23 cellular contexts compared by ENCODE assay signal in the genomic region with DNA sequence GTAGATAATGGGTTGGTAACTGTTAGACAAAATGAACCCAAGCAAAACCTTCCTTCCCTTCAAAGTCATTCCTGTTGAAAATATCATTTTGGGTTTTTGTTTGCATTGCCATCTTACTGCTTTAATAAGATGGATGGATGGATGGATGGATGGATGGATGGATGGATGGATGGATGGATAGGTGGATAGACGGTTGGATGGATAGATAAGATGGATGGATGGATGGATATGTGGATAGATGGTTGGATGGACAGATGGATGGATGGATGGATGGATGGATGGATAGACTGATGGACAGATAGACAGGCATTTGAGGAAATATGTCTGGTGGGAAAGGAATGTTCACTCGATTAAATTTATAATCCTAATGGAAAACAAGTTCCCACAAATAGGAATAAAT.
"Had no signal": no experiment of that assay in that cellular context is flagged by ENCODE, and none has a peak within 500 bp of the region (broad histone marks: within the 10 kb centered on the region; RNA-seq: fewer than 3 reads in every experiment).

No MANE protein-coding gene starts in this region.

- H3K4me1 Mint-ChIP-seq: naive B cell had no signal

- DNase-seq: effector CD8-positive, alpha-beta T cell; effector memory CD8-positive, alpha-beta T cell; endodermal cell; esophagus squamous epithelium; foreskin fibroblast; foreskin melanocyte; gastrocnemius medialis; glutamatergic neuron; head of caudate nucleus; heart right ventricle; hippocampal formation; left cardiac atrium; left lung; left ventricle myocardium superior; lower lobe of right lung; mesenchymal stem cell; mucosa of descending colon; naive B cell; naive thymus-derived CD8-positive, alpha-beta T cell had no signal

- ATAC-seq: esophagus mucosa; gastrocnemius medialis; heart right ventricle; left lung; left ventricle myocardium superior; lower lobe of right lung; mucosa of descending colon; naive thymus-derived CD8-positive, alpha-beta T cell had no signal

- H3K4me3 Mint-ChIP-seq: effector memory CD8-positive, alpha-beta T cell; endodermal cell; mesothelial cell of epicardium; naive B cell; naive thymus-derived CD8-positive, alpha-beta T cell had no signal

- H3K27ac ChIP-seq: coronary artery, epithelial cell of prostate, esophagus squamous epithelium, gastrocnemius medialis, heart right ventricle, left lung, lower lobe of right lung had no signal

- H3K4me1 ChIP-seq: esophagus squamous epithelium, gastrocnemius medialis, left lung, lower lobe of right lung had no signal

- H3K27ac Mint-ChIP-seq: effector memory CD8-positive, alpha-beta T cell; endodermal cell; mesothelial cell of epicardium; naive B cell; naive thymus-derived CD8-positive, alpha-beta T cell had no signal

- H3K27me3 ChIP-seq: esophagus squamous epithelium, gastrocnemius medialis, heart right ventricle had no signal

- H3K9me3 Mint-ChIP-seq: effector memory CD8-positive, alpha-beta T cell; endodermal cell; mesothelial cell of epicardium had no signal

- H3K4me3 ChIP-seq: coronary artery, esophagus squamous epithelium, gastrocnemius medialis, heart right ventricle, left lung, lower lobe of right lung, mucosa of descending colon had no signal

- H3K36me3 Mint-ChIP-seq: mesothelial cell of epicardium; naive thymus-derived CD8-positive, alpha-beta T cell had no signal

- H3K9me3 ChIP-seq: esophagus squamous epithelium, gastrocnemius medialis, heart right ventricle, left lung, lower lobe of right lung, mucosa of descending colon had no signal

- H3K36me3 ChIP-seq: esophagus squamous epithelium, left lung had no signal
